Comparison of ENCODE assay signal across 19 cellular contexts in the genomic region with DNA sequence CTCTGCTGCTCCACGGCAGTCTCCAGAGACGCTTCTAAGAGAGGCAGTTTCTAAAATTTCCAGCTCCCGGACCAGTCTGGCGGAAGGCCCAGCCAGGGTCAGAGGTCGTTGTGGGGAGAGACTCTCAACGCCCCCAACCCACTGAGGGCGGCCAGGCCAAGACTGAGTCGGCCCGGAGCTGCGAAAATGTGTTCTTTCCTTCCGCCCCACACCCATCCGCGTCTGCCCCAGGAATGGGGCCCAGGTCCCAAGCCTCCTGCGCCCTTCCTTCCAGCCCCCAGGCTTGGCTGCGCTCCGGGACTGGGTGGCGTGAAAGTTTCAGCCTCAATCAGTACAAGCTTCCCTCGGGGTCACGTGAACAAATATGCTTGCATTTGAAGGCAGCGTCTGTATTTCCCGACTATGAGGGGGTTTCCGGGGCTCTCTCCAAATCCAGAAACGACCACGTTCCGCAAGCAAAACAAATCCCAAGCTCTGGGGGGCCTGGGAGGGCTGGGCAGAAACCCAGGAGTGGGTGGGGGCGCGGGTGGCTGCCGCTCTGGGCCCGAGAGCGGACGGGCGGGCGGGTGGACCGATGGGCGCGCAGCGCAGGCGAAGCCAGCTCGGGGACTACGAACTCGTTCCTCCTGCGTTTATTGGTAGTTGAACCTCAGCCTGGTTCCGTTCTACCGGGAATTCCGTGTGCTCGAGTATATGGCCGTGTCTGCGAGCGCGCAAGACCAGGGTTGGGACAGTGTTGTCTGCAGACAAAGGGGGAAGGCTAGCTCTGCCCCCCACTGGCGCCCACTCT. TPM values are rescaled to one million over a fixed set of nuclear protein-coding genes. Genes with fewer than 3 reads are reported as not detected.
A peak's percentile ranks its signal among the peaks of the same experiment; 100 is the strongest.
DNase-seq lines count a peak whose midpoint lies in the region; TF ChIP-seq lines count a peak whose summit lies in the region.
"Had no signal": no experiment of that assay in that cellular context is flagged by ENCODE, and none has a peak within 500 bp of the region (broad histone marks: within the 10 kb centered on the region; RNA-seq: fewer than 3 reads in every experiment).

No MANE protein-coding gene starts in this region.

- DNase-seq in activated naive CD8-positive, alpha-beta T cell treated with anti-CD3 and anti-CD28 coated beads for 36 hours = no peak
- no peak for DNase-seq in epithelial cell of proximal tubule (ENCODE audit: low read depth)
- no peak for DNase-seq in neural crest cell (ENCODE audit: low read depth, low spot score)
- DNase-seq in transverse colon = no peak
- DNase-seq in retina = no peak
- DNase-seq in activated CD8-positive, alpha-beta memory T cell treated with anti-CD3 and anti-CD28 coated beads for 24 hours = no peak
- no peak for DNase-seq in T-helper 1 cell
- DNase-seq: activated CD8-positive, alpha-beta memory T cell treated with anti-CD3 and anti-CD28 coated beads, Interleukin-2, amount 50 U/mL, for 4 hours; activated naive CD4-positive, alpha-beta T cell treated with anti-CD3 and anti-CD28 coated beads, Interleukin-2, amount 50 U/mL, for 16 hours; mammary epithelial cell; MV-4-11; OCI-M1; SK-N-SH; stimulated activated CD4-positive, alpha-beta T cell treated with anti-CD3 and anti-CD28 coated beads, Interleukin-4, amount 100 ng/mL, for 1 hour; WERI-Rb-1 had no signal

- H3K4me3 ChIP-seq in epithelial cell of proximal tubule (ENCODE audit: low read depth, low read length) (peak overlapping the region; percentile 40), transverse colon (peak overlapping the region in 3 of 4 donors; percentile 4 to 13 (median 10))

- H3K4me3 Mint-ChIP-seq in activated naive CD8-positive, alpha-beta T cell = peak overlapping the region; percentile 7
- H3K4me3 Mint-ChIP-seq in activated naive CD8-positive, alpha-beta T cell treated with anti-CD3 and anti-CD28 coated beads for 36 hours = no peak overlapping the region
- peak overlapping the region; percentile 20 for H3K4me3 Mint-ChIP-seq in neural crest cell
- H3K4me3 Mint-ChIP-seq: stimulated activated effector memory CD8-positive, alpha-beta T cell treated with anti-CD3 and anti-CD28 coated beads, Interleukin-12 subunit alpha, Interleukin-12 subunit beta, amount 100 ng/mL, for 72 hours had no signal

- in situ Hi-C loops in transverse colon (cut with MboI; ENCODE audit: low pct_ligation_motif_present in 1 of 4, low pct_unique_long_range_greater_than_20kb in 1 of 4, low sequenced_read_pairs in 3 of 4) = no loop called here

- H3K4me1 ChIP-seq in transverse colon = peaks cover 4 to 55% (median 27%) of the 10 kb centered on the region in 4 donors
- H3K4me1 ChIP-seq: parathyroid adenoma had no signal

- WGBS in transverse colon (ENCODE audit: low coverage in 1 of 2), 2 donors = 51% methylated on average over 50 of the region's 51 CpGs; no CpG with 5 or more reads in 1 of the 2 donors

- no peak for TF ChIP-seq POLR2A in transverse colon (IDR thresholded peaks at IDR 0.05)

- no peak for TF ChIP-seq EP300 in transverse colon (IDR thresholded peaks at IDR 0.05; ENCODE audit: low read depth)

- no peaks in the 10 kb centered on the region for H3K9me3 ChIP-seq in transverse colon
- H3K9me3 ChIP-seq: SK-N-SH had no signal

- no peaks in the 10 kb centered on the region for H3K36me3 Mint-ChIP-seq in activated naive CD8-positive, alpha-beta T cell
- H3K36me3 Mint-ChIP-seq in activated naive CD8-positive, alpha-beta T cell treated with anti-CD3 and anti-CD28 coated beads for 36 hours = no peaks in the 10 kb centered on the region
- H3K36me3 Mint-ChIP-seq in neural crest cell (ENCODE audit: low read depth) = peaks cover 4% of the 10 kb centered on the region

- peaks cover 7% of the 10 kb centered on the region for H3K9me3 Mint-ChIP-seq in activated naive CD8-positive, alpha-beta T cell (ENCODE audit: low read depth)
- H3K9me3 Mint-ChIP-seq in activated naive CD8-positive, alpha-beta T cell treated with anti-CD3 and anti-CD28 coated beads for 36 hours = peaks cover 12% of the 10 kb centered on the region
- peaks cover 3% of the 10 kb centered on the region for H3K9me3 Mint-ChIP-seq in neural crest cell
- H3K9me3 Mint-ChIP-seq: stimulated activated effector memory CD8-positive, alpha-beta T cell treated with anti-CD3 and anti-CD28 coated beads, Interleukin-12 subunit alpha, Interleukin-12 subunit beta, amount 100 ng/mL, for 72 hours had no signal

- no peak for TF ChIP-seq CTCF in epithelial cell of proximal tubule (conservative IDR thresholded peaks at IDR 0.05; ENCODE audit: low read depth, low read length)
- no peak for TF ChIP-seq CTCF in neural crest cell (conservative IDR thresholded peaks at IDR 0.05)
- TF ChIP-seq CTCF in transverse colon (IDR thresholded peaks at IDR 0.05) = no peak

- H3K27me3 Mint-ChIP-seq in activated naive CD8-positive, alpha-beta T cell = peaks cover 47% of the 10 kb centered on the region
- peaks cover 95% of the 10 kb centered on the region for H3K27me3 Mint-ChIP-seq in activated naive CD8-positive, alpha-beta T cell treated with anti-CD3 and anti-CD28 coated beads for 36 hours
- H3K27me3 Mint-ChIP-seq in neural crest cell (ENCODE audit: low read depth) = peaks cover 100% of the 10 kb centered on the region

- H3K27ac Mint-ChIP-seq in activated naive CD8-positive, alpha-beta T cell = no peak overlapping the region
- no peak overlapping the region for H3K27ac Mint-ChIP-seq in activated naive CD8-positive, alpha-beta T cell treated with anti-CD3 and anti-CD28 coated beads for 36 hours
- H3K27ac Mint-ChIP-seq in neural crest cell (ENCODE audit: unreplicated experiment) = no peak overlapping the region
- H3K27ac Mint-ChIP-seq: stimulated activated effector memory CD8-positive, alpha-beta T cell treated with anti-CD3 and anti-CD28 coated beads, Interleukin-12 subunit alpha, Interleukin-12 subunit beta, amount 100 ng/mL, for 72 hours had no signal

- no peaks in the 10 kb centered on the region for H3K36me3 ChIP-seq in transverse colon
- H3K36me3 ChIP-seq: WERI-Rb-1 had no signal

- H3K27me3 ChIP-seq in transverse colon = peaks cover 96% of the 10 kb centered on the region

- H3K27ac ChIP-seq in transverse colon = peak overlapping the region in 2 of 4 donors; percentile 25 to 28
- H3K27ac ChIP-seq: parathyroid adenoma, WERI-Rb-1 had no signal

- peaks cover 33% of the 10 kb centered on the region for H3K4me1 Mint-ChIP-seq in activated naive CD8-positive, alpha-beta T cell (ENCODE audit: low read depth)
- peaks cover 22% of the 10 kb centered on the region for H3K4me1 Mint-ChIP-seq in activated naive CD8-positive, alpha-beta T cell treated with anti-CD3 and anti-CD28 coated beads for 36 hours
- H3K4me1 Mint-ChIP-seq in neural crest cell = peaks cover 16% of the 10 kb centered on the region

- intact Hi-C loops in transverse colon (cut with DNase I; ENCODE audit: low total_unique reads) = no loop called here

RNA-seq across cellular contexts. Expression of gene HOXD3, which starts 3.3 kb away (rescaled TPM):
- total RNA-seq in activated naive CD8-positive, alpha-beta T cell treated with anti-CD3 and anti-CD28 coated beads for 36 hours = not detected
- total RNA-seq in epithelial cell of proximal tubule = 8.2 and 9.4 TPM in 2 replicates
- 1.5 and 1.9 TPM in 2 replicates for total RNA-seq in neural crest cell
- 10 to 100 TPM in 1 of 4 donors, 1 to 10 TPM in 2, not detected in 1; 2.0 to 15.7 (median 7.6) TPM for total RNA-seq in transverse colon
- total RNA-seq: cerebellum, mammary epithelial cell had no signal

RNA-seq across cellular contexts. Expression of gene HOXD4, which starts 9.1 kb away (rescaled TPM):
- not detected for total RNA-seq in activated naive CD8-positive, alpha-beta T cell treated with anti-CD3 and anti-CD28 coated beads for 36 hours
- total RNA-seq in epithelial cell of proximal tubule (26.0 and 28.0 TPM in 2 replicates), neural crest cell (1.3 TPM in 2 replicates), transverse colon (10 to 100 TPM in 3 of 4 donors, 1 to 10 TPM in 1; 2.2 to 25.5 (median 15.3) TPM)
- total RNA-seq: cerebellum, mammary epithelial cell had no signal

RNA-seq across cellular contexts. Expression of gene HOXD1, which starts 28.0 kb away (rescaled TPM):
- not detected for total RNA-seq in activated naive CD8-positive, alpha-beta T cell treated with anti-CD3 and anti-CD28 coated beads for 36 hours
- total RNA-seq in epithelial cell of proximal tubule (9.3 and 10.2 TPM in 2 replicates), neural crest cell (not detected in 2 replicates), transverse colon (10 to 100 TPM in 1 of 4 donors, 1 to 10 TPM in 3; 4.1 to 12.9 (median 4.5) TPM)
- total RNA-seq: cerebellum, mammary epithelial cell had no signal

RNA-seq across cellular contexts. Expression of gene HOXD8, which starts 30.9 kb away (rescaled TPM):
- not detected for total RNA-seq in activated naive CD8-positive, alpha-beta T cell treated with anti-CD3 and anti-CD28 coated beads for 36 hours
- total RNA-seq in epithelial cell of proximal tubule (18.0 and 26.5 TPM in 2 replicates), neural crest cell (not detected in 2 replicates), transverse colon (10 to 100 TPM in 2 of 4 donors, 1 to 10 TPM in 2; 7.8 to 23.5 (median 13.4) TPM)
- total RNA-seq: cerebellum had no signal

RNA-seq across cellular contexts. Expression of gene HOXD9, which starts 37.9 kb away (rescaled TPM):
- total RNA-seq in activated naive CD8-positive, alpha-beta T cell treated with anti-CD3 and anti-CD28 coated beads for 36 hours = not detected
- total RNA-seq in epithelial cell of proximal tubule = 9.8 and 11.5 TPM in 2 replicates
- not detected in 2 replicates for total RNA-seq in neural crest cell
- 10 to 100 TPM in 2 of 4 donors, 1 to 10 TPM in 2; 2.7 to 13.3 (median 7.5) TPM for total RNA-seq in transverse colon
- total RNA-seq: cerebellum, mammary epithelial cell had no signal
